ENCODE assay signal across 18 cellular contexts in the genomic region with DNA sequence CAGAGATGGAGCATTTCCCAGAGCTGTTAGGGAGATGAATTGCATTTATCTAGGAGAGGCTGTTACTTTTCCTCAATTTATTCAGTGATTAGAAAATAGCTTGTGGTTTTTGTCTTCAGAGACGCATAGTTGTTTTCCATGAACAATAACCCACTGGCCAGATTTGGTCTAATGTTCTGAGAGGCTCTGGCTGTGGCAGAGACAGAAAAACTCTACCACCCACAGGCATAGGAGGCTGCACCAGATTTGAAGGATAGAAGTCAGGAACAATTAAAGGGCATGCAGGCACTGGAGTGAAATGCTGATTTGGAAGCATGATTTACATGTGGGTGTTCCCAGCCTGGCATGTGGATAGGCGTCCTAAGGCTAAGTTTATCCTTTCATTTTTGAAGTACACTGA.
"Had no signal": no experiment of that assay in that cellular context is flagged by ENCODE, and none has a peak within 500 bp of the region (broad histone marks: within the 10 kb centered on the region; RNA-seq: fewer than 3 reads in every experiment).

No MANE protein-coding gene starts in this region.

- H3K4me3 ChIP-seq: hepatocyte, left lung, mucosa of descending colon, sigmoid colon, SK-N-MC had no signal

- H3K27ac Mint-ChIP-seq: activated CD8-positive, alpha-beta memory T cell treated with anti-CD3 and anti-CD28 coated beads, Interleukin-2, amount 10 ng/mL, durations not matched to agents 7 days and 5 days; brain; natural killer cell had no signal

- H3K9me3 ChIP-seq: left lung, mucosa of descending colon, sigmoid colon had no signal

- H3K27me3 ChIP-seq: hepatocyte, left lung, sigmoid colon had no signal

- H3K27ac ChIP-seq: hepatocyte, left lung, sigmoid colon, SK-N-MC had no signal

- DNase-seq: activated CD4-positive, alpha-beta T cell treated with anti-CD3 and anti-CD28 coated beads for 1 hour; activated CD4-positive, alpha-beta T cell treated with anti-CD3 and anti-CD28 coated beads, Interleukin-2, amount 50 U/mL, for 4 hours; activated CD8-positive, alpha-beta memory T cell treated with anti-CD3 and anti-CD28 coated beads, Interleukin-2, amount 10 ng/mL, durations not matched to agents 7 days and 5 days; activated naive CD4-positive, alpha-beta T cell treated with anti-CD3 and anti-CD28 coated beads, Interleukin-2, amount 50 U/mL, for 16 hours; activated T-cell treated with anti-CD3 and anti-CD28 coated beads, Interleukin-2, amount 50 U/mL, for 1 hour; cortex of kidney; effector CD8-positive, alpha-beta T cell; islet precursor cell; left lung; mucosa of descending colon; natural killer cell; sigmoid colon; stimulated activated CD4-positive, alpha-beta T cell treated with anti-CD3 and anti-CD28 coated beads, Interleukin-1b, Interleukin-23, amount 100 ng/mL, for 48 hours; T1000; trophoblast cell had no signal

- H3K4me1 Mint-ChIP-seq: brain, natural killer cell had no signal

- H2AFZ ChIP-seq: hepatocyte had no signal

- H3K36me3 Mint-ChIP-seq: brain, natural killer cell had no signal

- H3K27me3 Mint-ChIP-seq: brain had no signal

- H3K36me3 ChIP-seq: left lung, sigmoid colon had no signal

- H3K79me2 ChIP-seq: hepatocyte had no signal

- H3K4me3 Mint-ChIP-seq: activated CD8-positive, alpha-beta memory T cell treated with anti-CD3 and anti-CD28 coated beads, Interleukin-2, amount 10 ng/mL, durations not matched to agents 7 days and 5 days; brain; natural killer cell had no signal

- H3K4me2 ChIP-seq: hepatocyte had no signal

- H3K9me3 Mint-ChIP-seq: brain, natural killer cell had no signal
